Comparison of ENCODE assay signal across 8 cellular contexts in the genomic region with DNA sequence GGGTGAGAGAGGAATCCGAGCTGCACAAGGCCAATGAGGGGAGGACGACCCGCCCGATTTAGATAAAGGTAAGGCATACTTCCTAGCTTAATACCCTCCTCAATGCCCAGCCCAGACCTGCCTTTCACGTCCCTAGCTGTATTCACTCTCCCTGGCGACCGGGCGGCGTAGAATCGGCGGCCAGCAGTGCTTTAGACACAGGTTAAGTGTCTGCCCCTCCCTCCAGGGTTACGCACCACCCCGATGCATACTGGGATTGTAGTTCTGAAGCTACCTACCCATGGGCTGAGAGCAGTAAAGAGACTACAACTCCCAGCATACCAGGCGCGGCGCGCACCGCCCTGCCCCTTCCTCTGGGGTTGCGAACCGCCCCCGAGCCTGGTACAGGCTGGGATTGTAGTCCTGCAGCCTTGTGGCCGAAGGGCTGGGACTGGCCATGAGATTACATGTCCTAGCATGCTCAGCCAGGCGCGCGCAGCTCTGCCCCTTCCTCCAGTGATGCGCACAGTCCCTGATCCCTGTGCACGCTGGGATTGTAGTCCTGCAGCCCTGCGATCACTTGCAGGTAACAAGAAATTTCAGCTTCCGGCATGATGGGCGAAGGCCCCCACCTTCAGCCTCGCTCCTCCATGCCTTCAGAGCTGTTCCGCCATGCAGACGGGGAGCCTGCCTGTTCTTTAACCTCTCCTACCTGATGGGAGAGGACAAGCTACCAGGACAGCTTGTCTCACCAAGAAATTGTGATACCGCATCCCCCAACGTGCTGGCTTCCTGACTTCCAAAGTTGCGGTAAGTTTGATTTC. TPM values are rescaled to one million over a fixed set of nuclear protein-coding genes. Genes with fewer than 3 reads are reported as not detected.
A peak's percentile ranks its signal among the peaks of the same experiment; 100 is the strongest.
DNase-seq lines count a peak whose midpoint lies in the region; ATAC-seq and TF ChIP-seq lines count a peak whose summit lies in the region.

No MANE protein-coding gene starts in this region.

- peaks cover 30 to 36% (median 31%) of the 10 kb centered on the region in 3 donors for H3K4me1 Mint-ChIP-seq in IgD-negative memory B cell

- no peaks in the 10 kb centered on the region for H3K36me3 ChIP-seq in mucosa of descending colon (ENCODE audit: low read depth)

- H3K4me3 ChIP-seq in epithelial cell of proximal tubule (ENCODE audit: low read depth, low read length), result peak overlapping the region; percentile 90
- peak overlapping the region; percentile 35 for H3K4me3 ChIP-seq in mucosa of descending colon

- H3K4me1 ChIP-seq in mucosa of descending colon (ENCODE audit: low read depth), result peaks cover 10% of the 10 kb centered on the region

- no peak for TF ChIP-seq CTCF in epithelial cell of proximal tubule (conservative IDR thresholded peaks at IDR 0.05; ENCODE audit: low read depth, low read length)
- no peak for TF ChIP-seq CTCF in mucosa of descending colon (IDR thresholded peaks at IDR 0.05)

- no peaks in the 10 kb centered on the region for H3K9me3 ChIP-seq in mucosa of descending colon

- H3K36me3 Mint-ChIP-seq in IgD-negative memory B cell, result peaks cover 10% of the 10 kb centered on the region

- ATAC-seq in GM21576 (IDR thresholded peaks at IDR 0.05; ENCODE audit: unreplicated experiment) (peak; percentile 96), mucosa of descending colon (peak; percentile 99)

- intact Hi-C loops in mucosa of descending colon (cut with DNase I, micrococcal nuclease), result no loop called here

- peaks cover 2% of the 10 kb centered on the region for H3K27me3 Mint-ChIP-seq in IgD-negative memory B cell

- peaks cover 0 to 2% (median 0%) of the 10 kb centered on the region in 3 donors for H3K9me3 Mint-ChIP-seq in IgD-negative memory B cell

- peak overlapping the region; percentile 84 to 100 (median 98) for H3K4me3 Mint-ChIP-seq in IgD-negative memory B cell

- peak overlapping the region; percentile 6 to 91 (median 91) for H3K27ac Mint-ChIP-seq in IgD-negative memory B cell

- DNase-seq in DMS153 (lab: John Stamatoyannopoulos, UW) (peak; percentile 97), OCI-M1 (lab: John Stamatoyannopoulos, UW) (peak; percentile 98), activated T-cell treated with anti-CD3 and anti-CD28 coated beads for 48 hours (ENCODE audit: low read depth) (peak; percentile 89), epithelial cell of proximal tubule (ENCODE audit: low read depth) (peak; percentile 94), mucosa of descending colon (peak; percentile 97)
- DNase-seq in stimulated activated CD8-positive, alpha-beta memory T cell treated with anti-CD3 and anti-CD28 coated beads, Interleukin-4, amount 100 ng/mL, for 1 hour (ENCODE audit: low read depth in 2 of 2, low spot score in 1 of 2), result peak; percentile 71 to 84

RNA-seq across cellular contexts. Expression of a gene that starts 43.5 kb away (rescaled TPM):
- polyA plus RNA-seq in IgD-negative memory B cell, result 7.2 TPM
- 2.0 and 2.7 TPM in 2 replicates for total RNA-seq in epithelial cell of proximal tubule
- 1 to 10 TPM; 2.6 to 7.6 (median 2.8) TPM for total RNA-seq in mucosa of descending colon

RNA-seq across cellular contexts. Expression of a gene that starts 45.1 kb away (rescaled TPM):
- polyA plus RNA-seq in IgD-negative memory B cell, result 24.5 TPM
- total RNA-seq in epithelial cell of proximal tubule, result 10.4 and 12.8 TPM in 2 replicates
- 10 to 100 TPM; 18.4 to 31.7 (median 25.7) TPM for total RNA-seq in mucosa of descending colon

Comparison
In these comparisons a context has a peak if more than half of its experiments do, and no peak if none do; other contexts are left out.
1. Peak in every context shown above with its lines: DNase-seq, ATAC-seq and H3K4me3 ChIP-seq.